Comparison of ENCODE assay signal across 1 cellular context in the genomic region with DNA sequence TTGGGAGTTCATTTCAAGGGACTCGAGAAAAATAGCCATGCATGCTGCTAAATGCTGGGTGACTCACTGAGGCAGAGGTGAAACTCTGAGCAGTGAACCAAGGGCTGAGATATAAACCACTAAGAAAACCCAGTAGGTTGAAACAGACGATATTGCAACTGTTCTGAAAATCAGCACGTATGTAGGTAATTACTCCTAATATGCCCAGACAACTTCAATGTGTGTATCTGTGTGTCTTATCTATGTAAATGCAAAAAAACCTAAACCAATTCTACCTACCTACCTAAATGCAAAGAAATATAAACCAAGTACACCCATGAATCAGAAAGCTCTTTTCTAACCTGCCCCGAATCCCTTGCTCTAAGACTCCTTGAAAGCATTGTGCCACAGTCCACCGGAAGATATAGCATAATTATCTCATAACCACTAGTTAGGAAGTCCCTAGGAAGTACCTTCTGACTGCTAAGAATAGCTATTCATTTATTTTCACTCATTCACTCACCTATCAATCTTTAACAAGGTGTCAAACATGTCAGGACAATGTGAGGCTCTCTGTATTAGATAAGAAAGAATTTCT.
TF ChIP-seq lines count a peak whose summit lies in the region.

No MANE protein-coding gene starts in this region.

TF ChIP-seq in HepG2, 621 proteins besides CTCF, POLR2A, EP300 and RAD21 (continued from another document):
- TF ChIP-seq, protein P1, sequence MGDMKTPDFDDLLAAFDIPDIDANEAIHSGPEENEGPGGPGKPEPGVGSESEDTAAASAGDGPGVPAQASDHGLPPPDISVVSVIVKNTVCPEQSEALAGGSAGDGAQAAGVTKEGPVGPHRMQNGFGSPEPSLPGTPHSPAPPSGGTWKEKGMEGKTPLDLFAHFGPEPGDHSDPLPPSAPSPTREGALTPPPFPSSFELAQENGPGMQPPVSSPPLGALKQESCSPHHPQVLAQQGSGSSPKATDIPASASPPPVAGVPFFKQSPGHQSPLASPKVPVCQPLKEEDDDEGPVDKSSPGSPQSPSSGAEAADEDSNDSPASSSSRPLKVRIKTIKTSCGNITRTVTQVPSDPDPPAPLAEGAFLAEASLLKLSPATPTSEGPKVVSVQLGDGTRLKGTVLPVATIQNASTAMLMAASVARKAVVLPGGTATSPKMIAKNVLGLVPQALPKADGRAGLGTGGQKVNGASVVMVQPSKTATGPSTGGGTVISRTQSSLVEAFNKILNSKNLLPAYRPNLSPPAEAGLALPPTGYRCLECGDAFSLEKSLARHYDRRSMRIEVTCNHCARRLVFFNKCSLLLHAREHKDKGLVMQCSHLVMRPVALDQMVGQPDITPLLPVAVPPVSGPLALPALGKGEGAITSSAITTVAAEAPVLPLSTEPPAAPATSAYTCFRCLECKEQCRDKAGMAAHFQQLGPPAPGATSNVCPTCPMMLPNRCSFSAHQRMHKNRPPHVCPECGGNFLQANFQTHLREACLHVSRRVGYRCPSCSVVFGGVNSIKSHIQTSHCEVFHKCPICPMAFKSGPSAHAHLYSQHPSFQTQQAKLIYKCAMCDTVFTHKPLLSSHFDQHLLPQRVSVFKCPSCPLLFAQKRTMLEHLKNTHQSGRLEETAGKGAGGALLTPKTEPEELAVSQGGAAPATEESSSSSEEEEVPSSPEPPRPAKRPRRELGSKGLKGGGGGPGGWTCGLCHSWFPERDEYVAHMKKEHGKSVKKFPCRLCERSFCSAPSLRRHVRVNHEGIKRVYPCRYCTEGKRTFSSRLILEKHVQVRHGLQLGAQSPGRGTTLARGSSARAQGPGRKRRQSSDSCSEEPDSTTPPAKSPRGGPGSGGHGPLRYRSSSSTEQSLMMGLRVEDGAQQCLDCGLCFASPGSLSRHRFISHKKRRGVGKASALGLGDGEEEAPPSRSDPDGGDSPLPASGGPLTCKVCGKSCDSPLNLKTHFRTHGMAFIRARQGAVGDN (CRISPR knock-in tag; IDR thresholded peaks at IDR 0.05), result no peak
- TF ChIP-seq, protein P2, sequence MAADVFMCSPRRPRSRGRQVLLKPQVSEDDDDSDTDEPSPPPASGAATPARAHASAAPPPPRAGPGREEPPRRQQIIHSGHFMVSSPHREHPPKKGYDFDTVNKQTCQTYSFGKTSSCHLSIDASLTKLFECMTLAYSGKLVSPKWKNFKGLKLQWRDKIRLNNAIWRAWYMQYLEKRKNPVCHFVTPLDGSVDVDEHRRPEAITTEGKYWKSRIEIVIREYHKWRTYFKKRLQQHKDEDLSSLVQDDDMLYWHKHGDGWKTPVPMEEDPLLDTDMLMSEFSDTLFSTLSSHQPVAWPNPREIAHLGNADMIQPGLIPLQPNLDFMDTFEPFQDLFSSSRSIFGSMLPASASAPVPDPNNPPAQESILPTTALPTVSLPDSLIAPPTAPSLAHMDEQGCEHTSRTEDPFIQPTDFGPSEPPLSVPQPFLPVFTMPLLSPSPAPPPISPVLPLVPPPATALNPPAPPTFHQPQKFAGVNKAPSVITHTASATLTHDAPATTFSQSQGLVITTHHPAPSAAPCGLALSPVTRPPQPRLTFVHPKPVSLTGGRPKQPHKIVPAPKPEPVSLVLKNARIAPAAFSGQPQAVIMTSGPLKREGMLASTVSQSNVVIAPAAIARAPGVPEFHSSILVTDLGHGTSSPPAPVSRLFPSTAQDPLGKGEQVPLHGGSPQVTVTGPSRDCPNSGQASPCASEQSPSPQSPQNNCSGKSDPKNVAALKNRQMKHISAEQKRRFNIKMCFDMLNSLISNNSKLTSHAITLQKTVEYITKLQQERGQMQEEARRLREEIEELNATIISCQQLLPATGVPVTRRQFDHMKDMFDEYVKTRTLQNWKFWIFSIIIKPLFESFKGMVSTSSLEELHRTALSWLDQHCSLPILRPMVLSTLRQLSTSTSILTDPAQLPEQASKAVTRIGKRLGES (CRISPR knock-in tag; IDR thresholded peaks at IDR 0.05; ENCODE audit: borderline replicate concordance), result no peak
- TF ChIP-seq ZMYM3 (CRISPR knock-in tag; IDR thresholded peaks at IDR 0.05) (no peak), TAF15 (IDR thresholded peaks at IDR 0.05; ENCODE audit: low read depth, low read length, poor library complexity, severe bottlenecking) (no peak), ZNF572 (CRISPR knock-in tag; IDR thresholded peaks at IDR 0.05) (no peak), KAT2B (IDR thresholded peaks at IDR 0.05; ENCODE audit: borderline replicate concordance, low read depth, low read length) (no peak), NR2F2 (IDR thresholded peaks at IDR 0.05; ENCODE audit: borderline replicate concordance, low read depth) (no peak), HNF1B (CRISPR knock-in tag; IDR thresholded peaks at IDR 0.05) (no peak), SRF (IDR thresholded peaks at IDR 0.05; ENCODE audit: low read depth, low read length) (no peak)
- TF ChIP-seq, protein P3, sequence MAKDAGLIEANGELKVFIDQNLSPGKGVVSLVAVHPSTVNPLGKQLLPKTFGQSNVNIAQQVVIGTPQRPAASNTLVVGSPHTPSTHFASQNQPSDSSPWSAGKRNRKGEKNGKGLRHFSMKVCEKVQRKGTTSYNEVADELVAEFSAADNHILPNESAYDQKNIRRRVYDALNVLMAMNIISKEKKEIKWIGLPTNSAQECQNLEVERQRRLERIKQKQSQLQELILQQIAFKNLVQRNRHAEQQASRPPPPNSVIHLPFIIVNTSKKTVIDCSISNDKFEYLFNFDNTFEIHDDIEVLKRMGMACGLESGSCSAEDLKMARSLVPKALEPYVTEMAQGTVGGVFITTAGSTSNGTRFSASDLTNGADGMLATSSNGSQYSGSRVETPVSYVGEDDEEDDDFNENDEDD (CRISPR knock-in tag; IDR thresholded peaks at IDR 0.05; ENCODE audit: borderline replicate concordance), result no peak
TF ChIP-seq in HepG2: peak in this region for 2.
